In the genomic region with DNA sequence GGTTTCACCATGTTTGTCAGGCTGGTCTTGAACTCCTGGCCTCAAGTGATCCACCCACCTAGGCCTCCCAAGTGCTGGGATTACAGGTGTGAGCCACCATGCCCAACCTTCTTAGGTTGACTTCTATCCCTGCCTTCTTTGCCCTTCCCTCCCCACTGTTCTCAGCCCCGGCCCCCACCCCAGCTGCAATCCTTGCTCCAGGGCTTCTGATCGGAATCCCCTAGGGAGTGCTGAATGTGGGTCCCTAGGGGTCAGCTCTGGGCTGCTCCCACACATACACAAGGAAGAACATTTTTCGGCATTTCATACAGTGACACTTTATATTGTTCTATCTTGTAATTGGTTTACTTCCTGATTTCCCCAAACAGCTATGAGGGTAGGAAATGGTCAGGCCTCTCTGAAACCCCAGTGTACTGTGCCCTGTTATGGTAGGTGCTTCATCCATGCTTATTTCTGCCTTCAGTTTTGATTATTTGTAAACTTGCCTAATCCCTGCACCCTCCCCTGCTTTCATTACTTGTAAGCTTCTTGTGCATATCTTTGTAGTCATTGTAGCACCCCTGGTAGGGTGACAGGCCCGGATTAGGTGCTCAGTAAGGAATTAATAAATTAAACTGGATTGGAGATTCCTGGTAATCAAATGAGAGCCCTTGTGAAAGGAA, we compare ENCODE assay signal across 9 cellular contexts. TPM values are rescaled to one million over a fixed set of nuclear protein-coding genes. Genes with fewer than 3 reads are reported as not detected.
DNase-seq lines count a peak whose midpoint lies in the region; ATAC-seq and TF ChIP-seq lines count a peak whose summit lies in the region.
"Had no signal": no experiment of that assay in that cellular context is flagged by ENCODE, and none has a peak within 500 bp of the region (broad histone marks: within the 10 kb centered on the region; RNA-seq: fewer than 3 reads in every experiment).

No MANE protein-coding gene starts in this region.

- POLR2A ChIA-PET in SK-N-SH (lab: Yijun Ruan, JAX), result interaction anchor here (1.8 kb wide), 1 partner anchor 119 kb away, joined by 12 read pairs; a partner anchor contains a TSS

- H4K8ac ChIP-seq in H9 (replicated peaks; ENCODE audit: insufficient read length, low read depth, low read length), result no peak overlapping the region

- H2BK15ac ChIP-seq in H9 (ENCODE audit: low read depth, low read length), result no peak overlapping the region

- H4K5ac ChIP-seq in H9 (ENCODE audit: insufficient read length, low read depth, low read length), result no peak overlapping the region

- peak overlapping the region; percentile 40 to 63 (median 53); a peak in 5 of 7 replicates for H3K27ac Mint-ChIP-seq in H9
- H3K27ac Mint-ChIP-seq in activated naive CD4-positive, alpha-beta T cell treated with anti-CD3 and anti-CD28 coated beads for 36 hours, result no peak overlapping the region
- no peak overlapping the region for H3K27ac Mint-ChIP-seq in activated T-cell treated with anti-CD3 and anti-CD28 coated beads, Interleukin-2, amount 50 U/mL, for 72 hours

- no peak overlapping the region for H3K4ac ChIP-seq in H9 (ENCODE audit: low read depth, low read length)

- no peak overlapping the region for H3K4me3 Mint-ChIP-seq in H9
- no peak overlapping the region for H3K4me3 Mint-ChIP-seq in activated naive CD4-positive, alpha-beta T cell treated with anti-CD3 and anti-CD28 coated beads for 36 hours
- no peak overlapping the region for H3K4me3 Mint-ChIP-seq in activated T-cell treated with anti-CD3 and anti-CD28 coated beads, Interleukin-2, amount 50 U/mL, for 72 hours

- no peaks in the 10 kb centered on the region for H3K79me2 ChIP-seq in H9 (ENCODE audit: insufficient read depth, low read length)
- H3K79me2 ChIP-seq in SK-N-SH (ENCODE audit: insufficient read depth), result no peaks in the 10 kb centered on the region

- TF ChIP-seq CTCF in H9 (conservative IDR thresholded peaks at IDR 0.05) (no peak), SK-N-SH (IDR thresholded peaks at IDR 0.05) (no peak)

- no peak for TF ChIP-seq EP300 in SK-N-SH (IDR thresholded peaks at IDR 0.05; ENCODE audit: borderline replicate concordance in 1 of 2, low read depth in 1 of 2, low read length in 1 of 2)

- H3K4me1 ChIP-seq in H9 (ENCODE audit: insufficient read depth, low read length), result peaks cover 14% of the 10 kb centered on the region
- H3K4me1 ChIP-seq in SK-N-SH (ENCODE audit: control insufficient read depth in 1 of 2, insufficient read depth in 2 of 2, low read depth in 1 of 2, low read length in 1 of 2), result peaks cover 27 to 49% of the 10 kb centered on the region in 2 experiments
- peaks cover 46% of the 10 kb centered on the region for H3K4me1 ChIP-seq in skeletal muscle satellite cell (ENCODE audit: control insufficient read depth, insufficient read depth, low read length)

- H3K9ac ChIP-seq in H9 (ENCODE audit: extremely low read depth, insufficient read length, low read length) (no peak overlapping the region), SK-N-SH (peak overlapping the region; percentile 39; the same call in 1 of the 2 replicates), skeletal muscle satellite cell (ENCODE audit: low read depth, low read length) (peak overlapping the region; percentile 26)

- peaks cover 4% of the 10 kb centered on the region; the same call in 1 of the 2 replicates for H3K27me3 Mint-ChIP-seq in H9 (ENCODE audit: low read depth)
- no peaks in the 10 kb centered on the region for H3K27me3 Mint-ChIP-seq in activated naive CD4-positive, alpha-beta T cell treated with anti-CD3 and anti-CD28 coated beads for 36 hours (ENCODE audit: low read depth)
- H3K27me3 Mint-ChIP-seq in activated T-cell treated with anti-CD3 and anti-CD28 coated beads, Interleukin-2, amount 50 U/mL, for 72 hours (ENCODE audit: low read depth), result no peaks in the 10 kb centered on the region

- no peaks in the 10 kb centered on the region for H3K79me1 ChIP-seq in H9 (ENCODE audit: insufficient read depth, low read depth, low read length, poor library complexity, severe bottlenecking)

- H3K27ac ChIP-seq in H9 (ENCODE audit: insufficient read length, low read depth, low read length) (no peak overlapping the region), SK-N-SH (ENCODE audit: low read depth in 2 of 2, low read length in 1 of 2) (peak overlapping the region; percentile 56 to 78), layer of hippocampus (ENCODE audit: low read depth, low read length) (peak overlapping the region; percentile 43)

- CTCF ChIA-PET in SK-N-SH (lab: Yijun Ruan, JAX), result interaction anchor here (0.6 to 18.9 kb wide), 70 partner anchors 9 to 452 kb away, joined by 3 to 473 read pairs (median 5); a partner anchor contains a TSS
- CTCF ChIA-PET in activated naive CD4-positive, alpha-beta T cell treated with anti-CD3 and anti-CD28 coated beads for 36 hours (lab: Charles Lee), result interaction anchor here (0.6 to 4.3 kb wide), 8 partner anchors 8 to 296 kb away, joined by 3 to 25 read pairs (median 5); no protein-coding TSS in a partner anchor

- H2BK5ac ChIP-seq in H9 (ENCODE audit: insufficient read length, low read length), result no peak overlapping the region

- H2AFZ ChIP-seq in H9 (ENCODE audit: low read length), result no peak overlapping the region
- peak overlapping the region; percentile 85 for H2AFZ ChIP-seq in SK-N-SH (ENCODE audit: low read depth)

- no peak overlapping the region for H3T11ph ChIP-seq in H9 (ENCODE audit: low read length)

- H3K36me3 ChIP-seq in SK-N-SH (replicated peaks in 1 of 2; ENCODE audit: control insufficient read depth in 1 of 2, insufficient read depth in 2 of 2, low read length in 1 of 2), result no peaks in the 10 kb centered on the region
- H3K36me3 ChIP-seq in skeletal muscle satellite cell (ENCODE audit: insufficient read depth, low read length), result no peaks in the 10 kb centered on the region

- no peak for DNase-seq in H9
- DNase-seq in SK-N-SH, result no peak
- no peak for DNase-seq in H4 (ENCODE audit: low spot score)
- no peak for DNase-seq in NCI-H2171 treated with DMSO at 0.1 percent for 48 hours (lab: John Stamatoyannopoulos, UW)
- DNase-seq in activated naive CD4-positive, alpha-beta T cell treated with anti-CD3 and anti-CD28 coated beads for 36 hours, result no peak
- DNase-seq in activated T-cell treated with anti-CD3 and anti-CD28 coated beads, Interleukin-2, amount 50 U/mL, for 72 hours, result no peak
- DNase-seq: KG1 had no signal

- H2BK20ac ChIP-seq in H9 (ENCODE audit: low read depth, low read length, poor library complexity, severe bottlenecking), result no peak overlapping the region

- TF ChIP-seq RAD21 in SK-N-SH (IDR thresholded peaks at IDR 0.05; ENCODE audit: low read length), result no peak

- H3K9me3 Mint-ChIP-seq in H9, result no peaks in the 10 kb centered on the region
- peaks cover 3% of the 10 kb centered on the region for H3K9me3 Mint-ChIP-seq in activated naive CD4-positive, alpha-beta T cell treated with anti-CD3 and anti-CD28 coated beads for 36 hours
- no peaks in the 10 kb centered on the region for H3K9me3 Mint-ChIP-seq in activated T-cell treated with anti-CD3 and anti-CD28 coated beads, Interleukin-2, amount 50 U/mL, for 72 hours

- intact Hi-C loops in activated naive CD4-positive, alpha-beta T cell treated with anti-CD3 and anti-CD28 coated beads for 36 hours (cut with micrococcal nuclease), result loop anchor here (1.0 kb wide), 2 partner anchors 217 to 296 kb away; no protein-coding TSS in a partner anchor

- H2BK12ac ChIP-seq in H9 (ENCODE audit: insufficient read length, low read depth, low read length), result no peak overlapping the region

- H3K14ac ChIP-seq in H9 (ENCODE audit: insufficient read depth, low read length), result no peak overlapping the region

- H3K56ac ChIP-seq in H9 (ENCODE audit: insufficient read length, low read depth, low read length), result no peak overlapping the region

- H3K4me1 Mint-ChIP-seq in H9, result peaks cover 53 to 54% of the 10 kb centered on the region in 2 experiments
- no peaks in the 10 kb centered on the region for H3K4me1 Mint-ChIP-seq in activated naive CD4-positive, alpha-beta T cell treated with anti-CD3 and anti-CD28 coated beads for 36 hours (ENCODE audit: low read depth)
- no peaks in the 10 kb centered on the region for H3K4me1 Mint-ChIP-seq in activated T-cell treated with anti-CD3 and anti-CD28 coated beads, Interleukin-2, amount 50 U/mL, for 72 hours (ENCODE audit: low read depth)

- no peak overlapping the region for H2AK5ac ChIP-seq in H9 (ENCODE audit: insufficient read length, low read length)

- H4K20me1 ChIP-seq in H9 (ENCODE audit: control insufficient read depth, insufficient read depth, insufficient read length), result no peaks in the 10 kb centered on the region
- no peaks in the 10 kb centered on the region for H4K20me1 ChIP-seq in SK-N-SH (ENCODE audit: insufficient read depth)

- H3K36me3 Mint-ChIP-seq in H9 (ENCODE audit: insufficient read depth in 1 of 3, low read depth in 3 of 3), result no peaks in the 10 kb centered on the region
- H3K36me3 Mint-ChIP-seq in activated naive CD4-positive, alpha-beta T cell treated with anti-CD3 and anti-CD28 coated beads for 36 hours (ENCODE audit: low read depth), result no peaks in the 10 kb centered on the region
- H3K36me3 Mint-ChIP-seq in activated T-cell treated with anti-CD3 and anti-CD28 coated beads, Interleukin-2, amount 50 U/mL, for 72 hours (ENCODE audit: insufficient read depth in 2 of 2), result peaks cover 0 to 2% of the 10 kb centered on the region in 2 donors

- no peaks in the 10 kb centered on the region for H3K23me2 ChIP-seq in H9 (ENCODE audit: insufficient read length, low read depth, low read length, poor library complexity, severe bottlenecking)

- H3K4me3 ChIP-seq in SK-N-SH (ENCODE audit: low read depth in 2 of 2, low read length in 1 of 2) (0 out of 4 replicates have a peak overlapping the region, but pooled peaks of 1 of the 2 experiments have one; percentile 39), skeletal muscle satellite cell (ENCODE audit: low read length) (no peak overlapping the region)

- no peak overlapping the region for H2BK120ac ChIP-seq in H9 (ENCODE audit: low read depth, low read length, poor library complexity, severe bottlenecking)

- H3F3A ChIP-seq in SK-N-SH (replicated peaks; ENCODE audit: insufficient read depth), result peaks cover 12% of the 10 kb centered on the region

- no peaks in the 10 kb centered on the region for H3K9me3 ChIP-seq in H9 (ENCODE audit: control insufficient read depth, low read depth, low read length)
- H3K9me3 ChIP-seq in SK-N-SH, result no peaks in the 10 kb centered on the region
- H3K9me3 ChIP-seq in skeletal muscle satellite cell (replicated peaks; ENCODE audit: low read length), result no peaks in the 10 kb centered on the region

- H3K23ac ChIP-seq in H9 (ENCODE audit: insufficient read length, low read depth, low read length), result no peak overlapping the region

- no peak overlapping the region for H4K91ac ChIP-seq in H9 (ENCODE audit: insufficient read length, low read depth, low read length)

- ATAC-seq in activated T-cell treated with anti-CD3 and anti-CD28 coated beads, Interleukin-2, amount 50 U/mL, for 72 hours (replicated peaks in 1 of 2), result no peak

- H3K18ac ChIP-seq in H9 (ENCODE audit: insufficient read length, low read depth, low read length), result no peak overlapping the region

- H3K27me3 ChIP-seq in H9 (ENCODE audit: insufficient read depth, low read length) (no peaks in the 10 kb centered on the region), SK-N-SH (ENCODE audit: insufficient read depth) (no peaks in the 10 kb centered on the region), layer of hippocampus (ENCODE audit: control insufficient read depth, insufficient read depth, low read length) (no peaks in the 10 kb centered on the region), skeletal muscle satellite cell (ENCODE audit: control insufficient read depth, insufficient read depth, low read length) (no peaks in the 10 kb centered on the region)

- no CpG with 5 or more reads among the region's 4 CpGs for WGBS in H9 (ENCODE audit: extremely low coverage, insufficient read length, low lambda C conversion rate)
- WGBS in SK-N-SH (ENCODE audit: low lambda C conversion rate), result 67% methylated on average over 4 of the region's 4 CpGs

- H3K4me2 ChIP-seq in H9 (ENCODE audit: insufficient read depth, insufficient read length, low read length) (no peak overlapping the region), SK-N-SH (peak overlapping the region; percentile 15; the same call in 1 of the 2 replicates), skeletal muscle satellite cell (ENCODE audit: low read length) (no peak overlapping the region)

- H3K9me2 ChIP-seq in SK-N-SH, result no peaks in the 10 kb centered on the region

RNA-seq across cellular contexts. Expression of a gene that starts 5.8 kb away (rescaled TPM):
- 396 and 403 TPM in 2 replicates for total RNA-seq in H9 (2021)
- polyA plus RNA-seq in SK-N-SH (2012; rRNA removed), result 156 and 292 TPM in 2 replicates
- polyA plus RNA-seq in SK-N-SH (2012; cell fraction: cytosol; rRNA removed), result 324 and 359 TPM in 2 replicates
- 60.3 and 116 TPM in 2 replicates for polyA plus RNA-seq in SK-N-SH (2012; cell fraction: nucleus; rRNA removed)
- total RNA-seq in skeletal muscle satellite cell (2012; rRNA removed), result 202 and 253 TPM in 2 replicates
- 607 and 630 TPM in 2 replicates for total RNA-seq in H4 (2014; rRNA removed; shearing (Covaris generic))
- 100 to 1,000 TPM; 356 to 363 TPM for total RNA-seq in activated naive CD4-positive, alpha-beta T cell treated with anti-CD3 and anti-CD28 coated beads for 36 hours
- 100 to 1,000 TPM; 217 to 239 TPM for total RNA-seq in activated T-cell treated with anti-CD3 and anti-CD28 coated beads, Interleukin-2, amount 50 U/mL, for 72 hours

RNA-seq across cellular contexts. Expression of a gene that starts 38.1 kb away (rescaled TPM):
- 40.6 and 41.0 TPM in 2 replicates for total RNA-seq in H9 (2021)
- 22.6 and 45.7 TPM in 2 replicates for polyA plus RNA-seq in SK-N-SH (2012; rRNA removed)
- 28.3 and 33.1 TPM in 2 replicates for polyA plus RNA-seq in SK-N-SH (2012; cell fraction: cytosol; rRNA removed)
- polyA plus RNA-seq in SK-N-SH (2012; cell fraction: nucleus; rRNA removed), result 36.0 and 37.1 TPM in 2 replicates
- 16.4 and 33.5 TPM in 2 replicates for total RNA-seq in skeletal muscle satellite cell (2012; rRNA removed)
- total RNA-seq in H4 (2014; rRNA removed; shearing (Covaris generic)), result 106 and 153 TPM in 2 replicates
- total RNA-seq in activated naive CD4-positive, alpha-beta T cell treated with anti-CD3 and anti-CD28 coated beads for 36 hours, result 1 to 10 TPM; 3.8 to 5.0 TPM
- 1 to 10 TPM; 2.6 to 3.8 TPM for total RNA-seq in activated T-cell treated with anti-CD3 and anti-CD28 coated beads, Interleukin-2, amount 50 U/mL, for 72 hours

Comparison
In these comparisons a context has a peak if more than half of its experiments do, and no peak if none do; other contexts are left out.
1. H3K27ac Mint-ChIP-seq: peak in H9 (3 of 3); none in activated naive CD4-positive, alpha-beta T cell treated with anti-CD3 and anti-CD28 coated beads for 36 hours (single experiment) and activated T-cell treated with anti-CD3 and anti-CD28 coated beads, Interleukin-2, amount 50 U/mL, for 72 hours (single experiment).